ENCODE assay signal across 1 cellular context in genomic region chr10:13973742-13974141, GRCh38.
TF ChIP-seq lines count a peak whose summit lies in the region.

No MANE protein-coding gene starts in this region.

TF ChIP-seq in SK-N-SH, 30 proteins besides CTCF, POLR2A, EP300 and RAD21 (continued from another document):
- TF ChIP-seq USF1 (IDR thresholded peaks at IDR 0.05; ENCODE audit: borderline replicate concordance, low read depth), result no peak
- TF ChIP-seq PBX3 (IDR thresholded peaks at IDR 0.05), result 0 out of 2 replicates have a peak, but pooled peaks have one; percentile 27
- TF ChIP-seq FOXM1 (IDR thresholded peaks at IDR 0.05; ENCODE audit: low read depth), result no peak
- TF ChIP-seq RXRA (IDR thresholded peaks at IDR 0.05; ENCODE audit: borderline replicate concordance, low read depth), result no peak
- TF ChIP-seq NFIC (IDR thresholded peaks at IDR 0.05; ENCODE audit: borderline replicate concordance), result peak; percentile 60; the same call in 1 of the 2 replicates
